Comparison of ENCODE assay signal across 24 cellular contexts in genomic region chr12:105454688-105455087, GRCh38.
"Had no signal": no experiment of that assay in that cellular context is flagged by ENCODE, and none has a peak within 500 bp of the region (broad histone marks: within the 10 kb centered on the region; RNA-seq: fewer than 3 reads in every experiment).

No MANE protein-coding gene starts in this region.

- H3K4me1 ChIP-seq: prostate gland, uterus had no signal

- H3K27ac ChIP-seq: coronary artery, dorsolateral prefrontal cortex, prostate gland, thoracic aorta, uterus had no signal

- H3K36me3 ChIP-seq: prostate gland, thoracic aorta, uterus had no signal

- ATAC-seq: activated naive CD8-positive, alpha-beta T cell treated with anti-CD3 and anti-CD28 coated beads, Interleukin-2, amount 50 U/mL, for 24 hours; effector memory CD8-positive, alpha-beta T cell; left colon; sciatic nerve; stimulated activated effector memory CD8-positive, alpha-beta T cell treated with anti-CD3 and anti-CD28 coated beads, Interleukin-12 subunit alpha, Interleukin-12 subunit beta, amount 100 ng/mL, for 72 hours; T-helper 17 cell had no signal

- DNase-seq: activated CD4-positive, alpha-beta memory T cell treated with anti-CD3 and anti-CD28 coated beads, Interleukin-2, amount 10 ng/mL, durations not matched to agents 7 days and 5 days; activated CD4-positive, alpha-beta T cell treated with anti-CD3 and anti-CD28 coated beads, Interleukin-2, amount 10 ng/mL, durations not matched to agents 7 days and 5 days; activated CD4-positive, CD25-positive, alpha-beta regulatory T cell treated with anti-CD3 and anti-CD28 coated beads, Interleukin-2, amount 50 U/mL, for 72 hours; activated naive CD8-positive, alpha-beta T cell treated with anti-CD3 and anti-CD28 coated beads, Interleukin-2, amount 50 U/mL, for 24 hours; activated T-cell treated with anti-CD3 and anti-CD28 coated beads, Interleukin-2, amount 50 U/mL, for 48 hours; dorsolateral prefrontal cortex; effector memory CD8-positive, alpha-beta T cell; foreskin fibroblast; head of caudate nucleus; hippocampal formation; kidney; left colon; natural killer cell; retina; small intestine; stimulated activated CD4-positive, alpha-beta T cell treated with anti-CD3 and anti-CD28 coated beads, Interleukin-4, amount 100 ng/mL, for 24 hours; T-helper 17 cell; T1000; uterus had no signal

- FAIRE-seq: kidney, small intestine had no signal

- H3K4me3 ChIP-seq: coronary artery, dorsolateral prefrontal cortex, prostate gland, thoracic aorta, uterus had no signal

- H3K27me3 ChIP-seq: dorsolateral prefrontal cortex, uterus had no signal

- H3K9me3 ChIP-seq: prostate gland, thoracic aorta, uterus had no signal
